Comparison of ENCODE assay signal across 8 cellular contexts in genomic region chr19:48321622-48322591, GRCh38. TPM values are rescaled to one million over a fixed set of nuclear protein-coding genes. Genes with fewer than 3 reads are reported as not detected.
DNase-seq lines count a peak whose midpoint lies in the region; ATAC-seq and TF ChIP-seq lines count a peak whose summit lies in the region.

No MANE protein-coding gene starts in this region.

- H3K79me2 ChIP-seq in H9 (ENCODE audit: insufficient read depth, low read length) (no peaks in the 10 kb centered on the region), Loucy (ENCODE audit: insufficient read depth, low read length) (peaks cover 29% of the 10 kb centered on the region)

- no peaks in the 10 kb centered on the region for H4K20me1 ChIP-seq in H9 (ENCODE audit: control insufficient read depth, insufficient read depth, insufficient read length)
- no peaks in the 10 kb centered on the region for H4K20me1 ChIP-seq in Loucy (ENCODE audit: insufficient read depth, low read length, poor library complexity, severe bottlenecking)

- H3K9ac ChIP-seq in ES-I3 (ENCODE audit: low read depth, low read length) (peak overlapping the region; percentile 96), H9 (ENCODE audit: extremely low read depth, insufficient read length, low read length) (peak overlapping the region; percentile 68), Loucy (ENCODE audit: low read depth, low read length, poor library complexity, severe bottlenecking) (peak overlapping the region; percentile 100)

- TF ChIP-seq CTCF in H9 (conservative IDR thresholded peaks at IDR 0.05) (peak; percentile 16; the same call in 2 of the 3 replicates), Loucy (conservative IDR thresholded peaks at IDR 0.05; ENCODE audit: low read length) (no peak), RWPE1 (conservative IDR thresholded peaks at IDR 0.05; ENCODE audit: low read depth) (no peak), fibroblast of pulmonary artery (IDR thresholded peaks at IDR 0.05; ENCODE audit: low read length, missing control alignments) (no peak), nephron progenitor cell (IDR thresholded peaks at IDR 0.05) (no peak)

- peak overlapping the region; percentile 53 for H3K4me2 ChIP-seq in H9 (ENCODE audit: insufficient read depth, insufficient read length, low read length)
- H3K4me2 ChIP-seq in Loucy (ENCODE audit: low read depth, low read length, poor library complexity, severe bottlenecking), result peak overlapping the region; percentile 91

- CTCF ChIA-PET in RWPE1 (lab: Yijun Ruan, JAX), result no interaction called here

- H2AK5ac ChIP-seq in H9 (ENCODE audit: insufficient read length, low read length), result no peak overlapping the region

- H3K27me3 Mint-ChIP-seq in H9 (ENCODE audit: low read depth) (peaks cover 17% of the 10 kb centered on the region), nephron progenitor cell (ENCODE audit: low read depth, poor library complexity) (peaks cover 5% of the 10 kb centered on the region)

- H2AFZ ChIP-seq in H9 (ENCODE audit: low read length) (no peak overlapping the region), Loucy (ENCODE audit: low read length) (no peak overlapping the region; the same call in 1 of the 2 replicates)

- DNase-seq in H9, result peak; percentile 96
- peak; percentile 97 for DNase-seq in RWPE1 (ENCODE audit: low spot score)
- peak; percentile 98 for DNase-seq in activated T-helper 9 cell treated with anti-CD3 and anti-CD28 coated beads, Interleukin-2, amount 50 U/mL, for 16 hours (ENCODE audit: low read depth)
- peak; percentile 99 for DNase-seq in fibroblast of pulmonary artery (ENCODE audit: low read depth)
- peak; percentile 99 for DNase-seq in nephron progenitor cell
- peak; percentile 99 for DNase-seq in stimulated activated naive CD8-positive, alpha-beta T cell treated with anti-CD3 and anti-CD28 coated beads, Interleukin-15, Interleukin-2, amounts not matched to agents 100 U/mL and 50 U/mL, for 24 hours

- H3K23ac ChIP-seq in H9 (ENCODE audit: insufficient read length, low read depth, low read length), result no peak overlapping the region

- H2BK20ac ChIP-seq in H9 (ENCODE audit: low read depth, low read length, poor library complexity, severe bottlenecking), result no peak overlapping the region

- no peak overlapping the region for H4K91ac ChIP-seq in H9 (ENCODE audit: insufficient read length, low read depth, low read length)

- no peak overlapping the region for H3K4ac ChIP-seq in H9 (ENCODE audit: low read depth, low read length)

- peak overlapping the region; percentile 81 to 91 for H3K4me3 Mint-ChIP-seq in H9
- H3K4me3 Mint-ChIP-seq in nephron progenitor cell, result peak overlapping the region; percentile 87

- H3K4me1 ChIP-seq in ES-I3 (ENCODE audit: insufficient read depth, low read length) (peaks cover 14% of the 10 kb centered on the region), H9 (ENCODE audit: insufficient read depth, low read length) (no peaks in the 10 kb centered on the region), Loucy (ENCODE audit: insufficient read depth, low read length, poor library complexity, severe bottlenecking) (peaks cover 44% of the 10 kb centered on the region)

- peak overlapping the region; percentile 78 for H3K18ac ChIP-seq in H9 (ENCODE audit: insufficient read length, low read depth, low read length)

- H3K36me3 Mint-ChIP-seq in H9 (ENCODE audit: insufficient read depth in 1 of 3, low read depth in 3 of 3), result no peaks in the 10 kb centered on the region; a peak in 1 of 7 replicates
- no peaks in the 10 kb centered on the region for H3K36me3 Mint-ChIP-seq in nephron progenitor cell (ENCODE audit: low read depth)

- WGBS in H9 (ENCODE audit: extremely low coverage, insufficient read length, low lambda C conversion rate), result no CpG with 5 or more reads among the region's 63 CpGs

- H3K9me3 ChIP-seq in ES-I3 (ENCODE audit: control insufficient read depth, insufficient read depth, low read length), result no peaks in the 10 kb centered on the region
- no peaks in the 10 kb centered on the region for H3K9me3 ChIP-seq in H9 (ENCODE audit: control insufficient read depth, low read depth, low read length)
- no peaks in the 10 kb centered on the region for H3K9me3 ChIP-seq in Loucy (ENCODE audit: insufficient read depth, low read depth, low read length)

- H3F3A ChIP-seq in Loucy (ENCODE audit: low read depth), result peaks cover 7% of the 10 kb centered on the region; the same call in 1 of the 2 replicates

- no peak overlapping the region for H2BK5ac ChIP-seq in H9 (ENCODE audit: insufficient read length, low read length)

- H3K23me2 ChIP-seq in H9 (ENCODE audit: insufficient read length, low read depth, low read length, poor library complexity, severe bottlenecking), result peaks cover 11% of the 10 kb centered on the region

- H4K5ac ChIP-seq in H9 (ENCODE audit: insufficient read length, low read depth, low read length), result no peak overlapping the region

- H3K27ac ChIP-seq in H9 (ENCODE audit: insufficient read length, low read depth, low read length) (no peak overlapping the region), RWPE1 (peak overlapping the region; percentile 99)

- H3K27me3 ChIP-seq in H9 (ENCODE audit: insufficient read depth, low read length) (no peaks in the 10 kb centered on the region), Loucy (ENCODE audit: insufficient read depth, low read length, poor library complexity, severe bottlenecking) (no peaks in the 10 kb centered on the region)

- no peaks in the 10 kb centered on the region for H3K79me1 ChIP-seq in H9 (ENCODE audit: insufficient read depth, low read depth, low read length, poor library complexity, severe bottlenecking)

- peak overlapping the region; percentile 98 to 99 (median 98) for H3K27ac Mint-ChIP-seq in H9
- H3K27ac Mint-ChIP-seq in nephron progenitor cell, result peak overlapping the region; percentile 100

- no peak overlapping the region for H3T11ph ChIP-seq in H9 (ENCODE audit: low read length)

- H2BK15ac ChIP-seq in H9 (ENCODE audit: low read depth, low read length), result no peak overlapping the region

- H3K9me3 Mint-ChIP-seq in H9 (no peaks in the 10 kb centered on the region), nephron progenitor cell (no peaks in the 10 kb centered on the region)

- no peak overlapping the region for H4K8ac ChIP-seq in H9 (replicated peaks; ENCODE audit: insufficient read length, low read depth, low read length)

- H3K4me3 ChIP-seq in Loucy (ENCODE audit: low read length, poor library complexity, severe bottlenecking) (peak overlapping the region; percentile 96), fibroblast of pulmonary artery (replicated peaks; ENCODE audit: low read depth, low read length) (peak overlapping the region; percentile 62)

- H3K9me2 ChIP-seq in Loucy (replicated peaks; ENCODE audit: low read depth, low read length), result no peaks in the 10 kb centered on the region

- H2BK120ac ChIP-seq in H9 (ENCODE audit: low read depth, low read length, poor library complexity, severe bottlenecking), result no peak overlapping the region

- peaks cover 41 to 62% of the 10 kb centered on the region in 2 experiments for H3K4me1 Mint-ChIP-seq in H9
- H3K4me1 Mint-ChIP-seq in nephron progenitor cell, result peaks cover 86% of the 10 kb centered on the region

- H3K36me3 ChIP-seq in ES-I3 (ENCODE audit: insufficient read depth, low read length) (no peaks in the 10 kb centered on the region), Loucy (ENCODE audit: insufficient read depth, low read length) (no peaks in the 10 kb centered on the region)

- H2BK12ac ChIP-seq in H9 (ENCODE audit: insufficient read length, low read depth, low read length), result no peak overlapping the region

- POLR2A ChIA-PET in RWPE1 (lab: Yijun Ruan, JAX; ENCODE audit: low non-redundant PET), result interaction anchor here (0.5 to 1.4 kb wide), 5 partner anchors 11 to 1428 kb away, joined by 3 to 13 read pairs (median 3); no protein-coding TSS in a partner anchor

- peak overlapping the region; percentile 90 for H3K14ac ChIP-seq in H9 (ENCODE audit: insufficient read depth, low read length)

- H3K56ac ChIP-seq in H9 (ENCODE audit: insufficient read length, low read depth, low read length), result no peak overlapping the region

- peak; percentile 70 for ATAC-seq in stimulated activated naive CD8-positive, alpha-beta T cell treated with anti-CD3 and anti-CD28 coated beads, Interleukin-15, Interleukin-2, amounts not matched to agents 100 U/mL and 50 U/mL, for 24 hours

RNA-seq across cellular contexts. Expression of gene EMP3, which starts 3.4 kb away (rescaled TPM):
- 9.6 and 13.2 TPM in 2 replicates for total RNA-seq in H9 (2021)

RNA-seq across cellular contexts. Expression of gene TMEM143, which starts 41.8 kb away (rescaled TPM):
- total RNA-seq in H9 (2021), result 15.2 and 16.0 TPM in 2 replicates

RNA-seq across cellular contexts. Expression of gene SYNGR4, which starts 42.3 kb away (rescaled TPM):
- 0.31 TPM in 1 of 2 replicates, not detected in the other for total RNA-seq in H9 (2021)

RNA-seq across cellular contexts. Expression of gene ZNF114, which starts 52.0 kb away (rescaled TPM):
- total RNA-seq in H9 (2021), result 20.2 and 20.3 TPM in 2 replicates
